Comparison of ENCODE assay signal across 20 cellular contexts in the genomic region with DNA sequence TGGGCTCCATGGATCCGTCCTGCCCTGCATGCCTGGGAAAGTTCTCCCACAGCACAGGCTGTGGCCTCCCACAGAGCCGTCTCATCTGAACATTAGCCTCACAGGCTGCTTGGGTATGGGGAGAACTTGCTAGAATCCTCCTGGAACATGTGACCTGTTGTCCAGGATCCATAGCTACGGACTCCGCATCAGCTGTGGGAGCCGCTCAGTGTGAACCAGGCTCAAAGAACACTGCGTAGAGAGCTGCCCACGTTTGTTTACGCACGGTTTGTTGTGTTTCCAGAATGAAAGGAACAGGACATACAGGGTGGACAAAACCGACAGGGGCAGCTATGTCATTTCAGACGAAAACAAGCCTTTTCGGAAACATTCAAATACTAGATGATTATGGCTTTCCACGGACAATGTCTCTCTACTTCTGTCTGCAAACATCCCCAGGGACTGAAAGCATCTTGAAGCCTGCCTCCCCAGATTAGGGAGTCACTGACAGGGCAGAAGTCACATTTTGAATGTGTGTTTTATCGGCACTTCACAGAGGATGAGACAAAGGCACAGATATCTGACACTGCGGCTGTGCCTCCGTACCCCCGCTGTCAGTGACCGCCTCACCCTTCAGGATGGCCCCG.
DNase-seq lines count a peak whose midpoint lies in the region; ATAC-seq, FAIRE-seq and TF ChIP-seq lines count a peak whose summit lies in the region.
"Had no signal": no experiment of that assay in that cellular context is flagged by ENCODE, and none has a peak within 500 bp of the region (broad histone marks: within the 10 kb centered on the region; RNA-seq: fewer than 3 reads in every experiment).

No MANE protein-coding gene starts in this region.

- H3K79me2 ChIP-seq in astrocyte (ENCODE audit: insufficient read depth, low read length): no peaks in the 10 kb centered on the region

- H3K9me3 ChIP-seq in left ventricle myocardium inferior (replicated peaks) (no peaks in the 10 kb centered on the region), heart left ventricle (no peaks in the 10 kb centered on the region), astrocyte (ENCODE audit: insufficient read depth, low read depth, low read length) (no peaks in the 10 kb centered on the region), liver (ENCODE audit: control insufficient read depth in 4 of 4, low read length in 3 of 4) (no peaks in the 10 kb centered on the region), testis (no peaks in the 10 kb centered on the region)
- H3K9me3 ChIP-seq: suprapubic skin had no signal

- FAIRE-seq in astrocyte (lab: Jason Lieb, UNC): no peak

- H3K27ac Mint-ChIP-seq in astrocyte (ENCODE audit: unreplicated experiment): no peak overlapping the region
- H3K27ac Mint-ChIP-seq: activated naive CD4-positive, alpha-beta T cell treated with anti-CD3 and anti-CD28 coated beads, Interleukin-2, amount 10 ng/mL, durations not matched to agents 7 days and 5 days; CD4-positive, alpha-beta memory T cell; effector memory CD8-positive, alpha-beta T cell had no signal

- no peaks in the 10 kb centered on the region for H3K9me3 Mint-ChIP-seq in astrocyte (ENCODE audit: unreplicated experiment)
- H3K9me3 Mint-ChIP-seq: activated T-cell treated with anti-CD3 and anti-CD28 coated beads, Interleukin-2, amount 50 U/mL, for 4 hours; CD4-positive, alpha-beta memory T cell; effector memory CD8-positive, alpha-beta T cell; neural crest cell had no signal

- peak in 1 of 2 donors; percentile 36 for TF ChIP-seq RAD21 in liver (IDR thresholded peaks at IDR 0.05)

- peaks cover 8% of the 10 kb centered on the region for H3K4me1 Mint-ChIP-seq in astrocyte (ENCODE audit: low read depth, unreplicated experiment)

- TF ChIP-seq POLR2A in heart left ventricle (IDR thresholded peaks at IDR 0.05): no peak
- TF ChIP-seq POLR2A in testis (IDR thresholded peaks at IDR 0.05): no peak

- H3K4me1 ChIP-seq in left ventricle myocardium inferior (peaks cover 41% of the 10 kb centered on the region), heart left ventricle (peaks cover under 1 to 50% (median 34%) of the 10 kb centered on the region in 12 donors), astrocyte (ENCODE audit: insufficient read depth, low read length) (peaks cover 9% of the 10 kb centered on the region), liver (ENCODE audit: control insufficient read depth in 4 of 4, insufficient read depth in 4 of 4, low read length in 3 of 4) (peaks cover 21 to 77% (median 51%) of the 10 kb centered on the region in 4 donors), testis (peaks cover 60% of the 10 kb centered on the region)

- no peaks in the 10 kb centered on the region for H4K20me1 ChIP-seq in astrocyte (ENCODE audit: insufficient read depth, low read length)

- peak overlapping the region; percentile 9 for H2AFZ ChIP-seq in astrocyte (ENCODE audit: low read depth, low read length)

- DNase-seq in left ventricle myocardium inferior: no peak
- DNase-seq in heart left ventricle: no peak
- no peak for DNase-seq in astrocyte (ENCODE audit: low read depth)
- DNase-seq in testis: peak; percentile 77
- no peak for DNase-seq in stimulated activated CD8-positive, alpha-beta memory T cell treated with anti-CD3 and anti-CD28 coated beads, Interleukin-4, amount 100 ng/mL, for 48 hours
- no peak for DNase-seq in stimulated activated CD4-positive, alpha-beta T cell treated with anti-CD3 and anti-CD28 coated beads, Interleukin-12 subunit alpha, Interleukin-12 subunit beta, amount 100 ng/mL, for 4 hours
- DNase-seq: activated CD4-positive, CD25-positive, alpha-beta regulatory T cell treated with anti-CD3 and anti-CD28 coated beads, Interleukin-2, amount 50 U/mL, for 72 hours; activated CD8-positive, alpha-beta memory T cell treated with anti-CD3 and anti-CD28 coated beads for 24 hours; activated naive CD4-positive, alpha-beta T cell treated with anti-CD3 and anti-CD28 coated beads, Interleukin-2, amount 10 ng/mL, durations not matched to agents 7 days and 5 days; activated T-cell treated with anti-CD3 and anti-CD28 coated beads, Interleukin-2, amount 50 U/mL, for 4 hours; CD4-positive, alpha-beta memory T cell; cerebellar nuclear complex; effector memory CD8-positive, alpha-beta T cell; left colon; NCI-H2107; NCI-H510A treated with DMSO at 0.1 percent for 48 hours had no signal

- WGBS in heart left ventricle, 4 donors: 73 to 80% (median 76%) methylated on average over 19 of the region's 19 CpGs
- 37% methylated on average over 19 of the region's 19 CpGs for WGBS in liver
- WGBS in testis, 2 donors: 36 to 62% methylated on average over 19 of the region's 19 CpGs

- TF ChIP-seq CTCF in left ventricle myocardium inferior (IDR thresholded peaks at IDR 0.05; ENCODE audit: borderline replicate concordance) (no peak), heart left ventricle (IDR thresholded peaks at IDR 0.05) (no peak), astrocyte (IDR thresholded peaks at IDR 0.05; ENCODE audit: insufficient read depth, low read depth, low read length) (no peak), liver (IDR thresholded peaks at IDR 0.05; ENCODE audit: low read depth, low read length, missing input control) (no peak), testis (IDR thresholded peaks at IDR 0.05) (no peak)

- H3K4me3 ChIP-seq in left ventricle myocardium inferior: no peak overlapping the region
- H3K4me3 ChIP-seq in heart left ventricle: no peak overlapping the region
- no peak overlapping the region for H3K4me3 ChIP-seq in astrocyte (ENCODE audit: insufficient read depth, low read depth, low read length)
- H3K4me3 ChIP-seq in liver (ENCODE audit: low read depth in 1 of 3, low read length in 3 of 3): no peak overlapping the region
- no peak overlapping the region for H3K4me3 ChIP-seq in testis
- H3K4me3 ChIP-seq: suprapubic skin had no signal

- H3K27me3 ChIP-seq in left ventricle myocardium inferior (ENCODE audit: low read depth) (no peaks in the 10 kb centered on the region), heart left ventricle (no peaks in the 10 kb centered on the region), astrocyte (ENCODE audit: insufficient read depth, low read length) (peaks cover 5% of the 10 kb centered on the region), liver (ENCODE audit: control insufficient read depth in 4 of 4, insufficient read depth in 4 of 4, low read length in 3 of 4) (no peaks in the 10 kb centered on the region), testis (no peaks in the 10 kb centered on the region)
- H3K27me3 ChIP-seq: suprapubic skin had no signal

- no peak overlapping the region for H3K4me2 ChIP-seq in astrocyte (ENCODE audit: low read length)

- intact Hi-C loops in left ventricle myocardium inferior (cut with micrococcal nuclease) (no loop called here), heart left ventricle (cut with DNase I) (loop anchor here in 4 of 10 donors (5.0 to 10.0 kb wide), 3 partner anchors 388 to 393 kb away; a partner anchor contains a TSS), testis (cut with DNase I; ENCODE audit: low total_unique reads) (loop anchor here (10.0 kb wide), 1 partner anchor 390 kb away; a partner anchor contains a TSS)

- no peak overlapping the region for H3K4me3 Mint-ChIP-seq in astrocyte (ENCODE audit: unreplicated experiment)
- H3K4me3 Mint-ChIP-seq: activated naive CD4-positive, alpha-beta T cell treated with anti-CD3 and anti-CD28 coated beads, Interleukin-2, amount 10 ng/mL, durations not matched to agents 7 days and 5 days; activated T-cell treated with anti-CD3 and anti-CD28 coated beads, Interleukin-2, amount 50 U/mL, for 4 hours; CD4-positive, alpha-beta memory T cell; effector memory CD8-positive, alpha-beta T cell had no signal

- ATAC-seq in heart left ventricle (no peak), GM19328 (IDR thresholded peaks at IDR 0.05; ENCODE audit: unreplicated experiment) (no peak)
- ATAC-seq: activated T-cell treated with anti-CD3 and anti-CD28 coated beads, Interleukin-2, amount 50 U/mL, for 4 hours; effector memory CD8-positive, alpha-beta T cell had no signal

- H3K27ac ChIP-seq in left ventricle myocardium inferior (replicated peaks): peak overlapping the region; percentile 64
- H3K27ac ChIP-seq in heart left ventricle: peak overlapping the region in 3 of 12 donors; percentile 25 to 69 (median 31)
- no peak overlapping the region for H3K27ac ChIP-seq in astrocyte (ENCODE audit: low read depth, low read length)
- H3K27ac ChIP-seq in liver (ENCODE audit: low read depth in 1 of 2, low read length in 2 of 2): peak overlapping the region; percentile 95 to 97
- H3K27ac ChIP-seq in testis: peak overlapping the region; percentile 85 to 89
- H3K27ac ChIP-seq: suprapubic skin had no signal

- no peak overlapping the region for H3K9ac ChIP-seq in astrocyte (ENCODE audit: low read length)
- peak overlapping the region; percentile 61 to 84 for H3K9ac ChIP-seq in liver (ENCODE audit: low read depth in 1 of 2, low read length in 2 of 2)

- peaks cover 15% of the 10 kb centered on the region for H3K27me3 Mint-ChIP-seq in astrocyte (ENCODE audit: low read depth, unreplicated experiment)

- H3K36me3 ChIP-seq in left ventricle myocardium inferior (no peaks in the 10 kb centered on the region), heart left ventricle (no peaks in the 10 kb centered on the region), astrocyte (ENCODE audit: insufficient read depth, low read length) (no peaks in the 10 kb centered on the region), liver (ENCODE audit: control insufficient read depth in 4 of 4, insufficient read depth in 3 of 4, low read depth in 1 of 4, low read length in 3 of 4) (no peaks in the 10 kb centered on the region), testis (ENCODE audit: low read depth, missing control alignments) (no peaks in the 10 kb centered on the region)
- H3K36me3 ChIP-seq: suprapubic skin had no signal

- H3K36me3 Mint-ChIP-seq in astrocyte (ENCODE audit: low read depth, unreplicated experiment): no peaks in the 10 kb centered on the region
- H3K36me3 Mint-ChIP-seq: activated naive CD4-positive, alpha-beta T cell treated with anti-CD3 and anti-CD28 coated beads, Interleukin-2, amount 10 ng/mL, durations not matched to agents 7 days and 5 days; CD4-positive, alpha-beta memory T cell had no signal

TF ChIP-seq in liver, 16 proteins besides CTCF, POLR2A, EP300 and RAD21 (continues in another document):
- TF ChIP-seq NR2F2 (IDR thresholded peaks at IDR 0.05): no peak
